14 cellular contexts compared by ENCODE assay signal in genomic region chr17:60089097-60089844, GRCh38. TPM values are rescaled to one million over a fixed set of nuclear protein-coding genes. Genes with fewer than 3 reads are reported as not detected.
DNase-seq lines count a peak whose midpoint lies in the region; ATAC-seq and TF ChIP-seq lines count a peak whose summit lies in the region.
"Had no signal": no experiment of that assay in that cellular context is flagged by ENCODE, and none has a peak within 500 bp of the region (broad histone marks: within the 10 kb centered on the region; RNA-seq: fewer than 3 reads in every experiment).

No MANE protein-coding gene starts in this region.

- H3K4me3 Mint-ChIP-seq in dendritic cell treated with granulocyte-macrophage colony-stimulating factor and Interleukin-4, amounts not matched to agents 40 ng/mL and 50 ng/mL, for 4 days = peak overlapping the region; percentile 21
- H3K4me3 Mint-ChIP-seq: activated naive CD4-positive, alpha-beta T cell treated with anti-CD3 and anti-CD28 coated beads for 36 hours; WTC11 had no signal

- H3K4me1 ChIP-seq in upper lobe of left lung = peaks cover 8 to 33% (median 23%) of the 10 kb centered on the region in 4 donors

- TF ChIP-seq POLR2A in GM18505 (IDR thresholded peaks at IDR 0.05; ENCODE audit: borderline replicate concordance, extremely low read depth, insufficient read depth, insufficient read length) = no peak
- TF ChIP-seq POLR2A in upper lobe of left lung (IDR thresholded peaks at IDR 0.05) = no peak

- peaks cover 0 to 7% (median 1%) of the 10 kb centered on the region in 4 donors for H3K9me3 ChIP-seq in upper lobe of left lung

- no peak overlapping the region for H3K27ac ChIP-seq in upper lobe of left lung

- peaks cover 0 to 3% (median 0%) of the 10 kb centered on the region in 4 donors for H3K36me3 ChIP-seq in upper lobe of left lung

- H3K27ac Mint-ChIP-seq in dendritic cell treated with granulocyte-macrophage colony-stimulating factor and Interleukin-4, amounts not matched to agents 40 ng/mL and 50 ng/mL, for 4 days = peak overlapping the region; percentile 90
- H3K27ac Mint-ChIP-seq: activated naive CD4-positive, alpha-beta T cell treated with anti-CD3 and anti-CD28 coated beads for 36 hours; WTC11 had no signal

- ATAC-seq in GM18505 (IDR thresholded peaks at IDR 0.05; ENCODE audit: unreplicated experiment) (peak; percentile 69), GM21528 (IDR thresholded peaks at IDR 0.05; ENCODE audit: low FRiP score, unreplicated experiment) (peak; percentile 67), HG03442 (IDR thresholded peaks at IDR 0.05; ENCODE audit: unreplicated experiment) (peak; percentile 53), upper lobe of left lung (ENCODE audit: low FRiP score in 2 of 2) (no peak)
- ATAC-seq: WTC11 had no signal

- no peak overlapping the region for H3K4me3 ChIP-seq in upper lobe of left lung
- H3K4me3 ChIP-seq: skin epidermis had no signal

- H3K27me3 ChIP-seq in upper lobe of left lung = no peaks in the 10 kb centered on the region

- peaks cover 8% of the 10 kb centered on the region for H3K36me3 Mint-ChIP-seq in dendritic cell treated with granulocyte-macrophage colony-stimulating factor and Interleukin-4, amounts not matched to agents 40 ng/mL and 50 ng/mL, for 4 days (ENCODE audit: low read depth)

- no peak for DNase-seq in NCI-H446 (lab: John Stamatoyannopoulos, UW)
- no peak for DNase-seq in C1 segment of cervical spinal cord (lab: John Stamatoyannopoulos, UW)
- no peak for DNase-seq in cortex of kidney (lab: John Stamatoyannopoulos, UW)
- no peak for DNase-seq in upper lobe of left lung
- DNase-seq: activated naive CD4-positive, alpha-beta T cell treated with anti-CD3 and anti-CD28 coated beads for 36 hours; midbrain; NCI-H1092; stimulated activated CD8-positive, alpha-beta memory T cell treated with anti-CD3 and anti-CD28 coated beads, Interleukin-4, amount 100 ng/mL, for 48 hours had no signal

- peaks cover 9% of the 10 kb centered on the region for H3K9me3 Mint-ChIP-seq in dendritic cell treated with granulocyte-macrophage colony-stimulating factor and Interleukin-4, amounts not matched to agents 40 ng/mL and 50 ng/mL, for 4 days

- no peak for TF ChIP-seq EP300 in upper lobe of left lung (IDR thresholded peaks at IDR 0.05)

- 57 to 65% methylated on average over 4 of the region's 4 CpGs for WGBS in upper lobe of left lung, 2 donors

- H3K4me1 Mint-ChIP-seq in dendritic cell treated with granulocyte-macrophage colony-stimulating factor and Interleukin-4, amounts not matched to agents 40 ng/mL and 50 ng/mL, for 4 days (ENCODE audit: low read depth) = peaks cover 61% of the 10 kb centered on the region

- intact Hi-C loops in dendritic cell treated with granulocyte-macrophage colony-stimulating factor and Interleukin-4, amounts not matched to agents 40 ng/mL and 50 ng/mL, for 4 days (cut with micrococcal nuclease) = no loop called here

- no peak for TF ChIP-seq CTCF in upper lobe of left lung (IDR thresholded peaks at IDR 0.05)

- H3K27me3 Mint-ChIP-seq in dendritic cell treated with granulocyte-macrophage colony-stimulating factor and Interleukin-4, amounts not matched to agents 40 ng/mL and 50 ng/mL, for 4 days = no peaks in the 10 kb centered on the region

RNA-seq across cellular contexts. Expression of gene HEATR6, which starts 10.6 kb away (rescaled TPM):
- total RNA-seq in upper lobe of left lung = 10 to 100 TPM; 17.9 to 35.2 (median 22.3) TPM

Comparison
In these comparisons a context has a peak if more than half of its experiments do, and no peak if none do; other contexts are left out.
1. ATAC-seq: peak in GM18505 (single experiment), GM21528 (single experiment) and HG03442 (single experiment); none in upper lobe of left lung (0 of 2).